ENCODE assay signal across 8 cellular contexts in genomic region chr1:208243851-208244583, GRCh38. TPM values are rescaled to one million over a fixed set of nuclear protein-coding genes. Genes with fewer than 3 reads are reported as not detected.
DNase-seq lines count a peak whose midpoint lies in the region; ATAC-seq and TF ChIP-seq lines count a peak whose summit lies in the region.

TSS of gene PLXNA2 (minus strand) at chr1:208244384. CDS start at chr1:208217922, 26,462 bp downstream.

- no peak for TF ChIP-seq CTCF in coronary artery (IDR thresholded peaks at IDR 0.05)

- in situ Hi-C loops in Caki2 (cut with HindIII; ENCODE audit: low pct_unique_long_range_greater_than_20kb, low sequenced_read_pairs), result no loop called here

- peak; percentile 43 for ATAC-seq in HG02763 (IDR thresholded peaks at IDR 0.05; ENCODE audit: unreplicated experiment)

- H3K27me3 ChIP-seq in layer of hippocampus (ENCODE audit: control insufficient read depth, insufficient read depth, low read length), result peaks cover 2% of the 10 kb centered on the region

- DNase-seq in Caki2 (ENCODE audit: low read depth) (peak; percentile 76), NCI-H446 (lab: John Stamatoyannopoulos, UW) (peak; percentile 48 to 84), coronary artery (ENCODE audit: low spot score) (peak; percentile 93), amniotic stem cell (lab: John Stamatoyannopoulos, UW) (no peak)
- peak; percentile 46 for DNase-seq in activated CD4-positive, alpha-beta T cell treated with anti-CD3 and anti-CD28 coated beads for 48 hours
- DNase-seq in stimulated activated CD4-positive, alpha-beta T cell treated with anti-CD3 and anti-CD28 coated beads, Interleukin-2, amount 100 ng/mL, for 24 hours, result peak; percentile 55 to 67

- H3K4me3 ChIP-seq in coronary artery, result peak within 1 kb of the TSS; percentile 80

- peak within 1 kb of the TSS; percentile 69 to 98 for H3K27ac ChIP-seq in coronary artery
- H3K27ac ChIP-seq in layer of hippocampus (ENCODE audit: low read depth, low read length), result peak within 1 kb of the TSS; percentile 81

RNA-seq across cellular contexts. Expression of gene PLXNA2, which starts in this region (rescaled TPM):
- 0.03 and 1.6 TPM in 2 replicates for total RNA-seq in Caki2 (2014; rRNA removed; shearing (Covaris generic); ENCODE audit: low replicate concordance)
